1 cellular context compared by ENCODE assay signal in genomic region chr18:3457261-3457724, GRCh38.
TF ChIP-seq lines count a peak whose summit lies in the region.

No MANE protein-coding gene starts in this region.

TF ChIP-seq in WTC11, 78 proteins besides CTCF, POLR2A, EP300 and RAD21 (continued from another document):
- TF ChIP-seq, protein P1, sequence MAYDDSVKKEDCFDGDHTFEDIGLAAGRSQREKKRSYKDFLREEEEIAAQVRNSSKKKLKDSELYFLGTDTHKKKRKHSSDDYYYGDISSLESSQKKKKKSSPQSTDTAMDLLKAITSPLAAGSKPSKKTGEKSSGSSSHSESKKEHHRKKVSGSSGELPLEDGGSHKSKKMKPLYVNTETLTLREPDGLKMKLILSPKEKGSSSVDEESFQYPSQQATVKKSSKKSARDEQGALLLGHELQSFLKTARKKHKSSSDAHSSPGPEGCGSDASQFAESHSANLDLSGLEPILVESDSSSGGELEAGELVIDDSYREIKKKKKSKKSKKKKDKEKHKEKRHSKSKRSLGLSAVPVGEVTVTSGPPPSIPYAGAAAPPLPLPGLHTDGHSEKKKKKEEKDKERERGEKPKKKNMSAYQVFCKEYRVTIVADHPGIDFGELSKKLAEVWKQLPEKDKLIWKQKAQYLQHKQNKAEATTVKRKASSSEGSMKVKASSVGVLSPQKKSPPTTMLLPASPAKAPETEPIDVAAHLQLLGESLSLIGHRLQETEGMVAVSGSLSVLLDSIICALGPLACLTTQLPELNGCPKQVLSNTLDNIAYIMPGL (CRISPR knock-in tag; IDR thresholded peaks at IDR 0.05) = no peak
